23 cellular contexts compared by ENCODE assay signal in genomic region chr19:14164088-14164487, GRCh38.
"Had no signal": no experiment of that assay in that cellular context is flagged by ENCODE, and none has a peak within 500 bp of the region (broad histone marks: within the 10 kb centered on the region; RNA-seq: fewer than 3 reads in every experiment).

No MANE protein-coding gene starts in this region.

- H3K27ac ChIP-seq: Peyer's patch, RWPE1, SJSA1, WERI-Rb-1 had no signal

- H3K4me3 Mint-ChIP-seq: activated CD4-positive, alpha-beta memory T cell treated with anti-CD3 and anti-CD28 coated beads, Interleukin-2, amount 10 ng/mL, durations not matched to agents 7 days and 5 days; activated CD4-positive, alpha-beta T cell treated with anti-CD3 and anti-CD28 coated beads for 36 hours; activated naive CD4-positive, alpha-beta T cell treated with anti-CD3 and anti-CD28 coated beads, Interleukin-2, amount 10 ng/mL, durations not matched to agents 7 days and 5 days; activated naive CD8-positive, alpha-beta T cell treated with anti-CD3 and anti-CD28 coated beads for 36 hours; activated T-cell treated with anti-CD3 and anti-CD28 coated beads, Interleukin-2, amount 50 U/mL, for 72 hours; T-cell had no signal

- H3K4me1 ChIP-seq: SJSA1 had no signal

- H3K9me3 ChIP-seq: Peyer's patch, SJSA1 had no signal

- H3K9me3 Mint-ChIP-seq: activated CD4-positive, alpha-beta memory T cell treated with anti-CD3 and anti-CD28 coated beads, Interleukin-2, amount 10 ng/mL, durations not matched to agents 7 days and 5 days; activated naive CD4-positive, alpha-beta T cell treated with anti-CD3 and anti-CD28 coated beads, Interleukin-2, amount 10 ng/mL, durations not matched to agents 7 days and 5 days; activated naive CD8-positive, alpha-beta T cell treated with anti-CD3 and anti-CD28 coated beads for 36 hours; activated T-cell treated with anti-CD3 and anti-CD28 coated beads, Interleukin-2, amount 50 U/mL, for 72 hours; activated T-helper 2 cell treated with anti-CD3 and anti-CD28 coated beads, Interferon-gamma antibody, Interleukin-2, Interleukin-4, amounts not matched to agents 10 μg/mL and 5 μg/mL and 100 μg/mL, durations not matched to agents 14 hours and 24 hours and 36 hours; T-cell had no signal

- H3K27me3 ChIP-seq: Peyer's patch, SJSA1 had no signal

- H3K27ac Mint-ChIP-seq: activated CD4-positive, alpha-beta memory T cell treated with anti-CD3 and anti-CD28 coated beads, Interleukin-2, amount 10 ng/mL, durations not matched to agents 7 days and 5 days; activated CD4-positive, alpha-beta T cell treated with anti-CD3 and anti-CD28 coated beads for 36 hours; activated naive CD4-positive, alpha-beta T cell treated with anti-CD3 and anti-CD28 coated beads, Interleukin-2, amount 10 ng/mL, durations not matched to agents 7 days and 5 days; activated naive CD8-positive, alpha-beta T cell treated with anti-CD3 and anti-CD28 coated beads for 36 hours; activated T-cell treated with anti-CD3 and anti-CD28 coated beads, Interleukin-2, amount 50 U/mL, for 72 hours; activated T-helper 2 cell treated with anti-CD3 and anti-CD28 coated beads, Interferon-gamma antibody, Interleukin-2, Interleukin-4, amounts not matched to agents 10 μg/mL and 5 μg/mL and 100 μg/mL, durations not matched to agents 14 hours and 24 hours and 36 hours; T-cell had no signal

- H3K4me3 ChIP-seq: Peyer's patch, SJSA1 had no signal

- H3K36me3 Mint-ChIP-seq: T-cell had no signal

- ATAC-seq: activated CD4-positive, alpha-beta T cell treated with anti-CD3 and anti-CD28 coated beads for 36 hours; activated T-cell treated with anti-CD3 and anti-CD28 coated beads, Interleukin-2, amount 50 U/mL, for 72 hours; T-cell had no signal

- DNase-seq: activated CD4-positive, alpha-beta memory T cell treated with anti-CD3 and anti-CD28 coated beads, Interleukin-2, amount 10 ng/mL, durations not matched to agents 7 days and 5 days; activated CD4-positive, alpha-beta T cell treated with anti-CD3 and anti-CD28 coated beads for 36 hours; activated CD4-positive, alpha-beta T cell treated with anti-CD3 and anti-CD28 coated beads, Interleukin-2, amount 50 U/mL, for 1 hour; activated gamma-delta T cell treated with Interleukin-2 at 50 U/mL for 16 hours; activated naive CD4-positive, alpha-beta T cell treated with anti-CD3 and anti-CD28 coated beads, Interleukin-2, amount 10 ng/mL, durations not matched to agents 7 days and 5 days; activated naive CD8-positive, alpha-beta T cell treated with anti-CD3 and anti-CD28 coated beads for 36 hours; activated T-cell treated with anti-CD3 and anti-CD28 coated beads, Interleukin-2, amount 50 U/mL, for 72 hours; cerebellar nuclear complex; NCI-H1092; NCI-H1436; NCI-H1694 treated with DMSO at 0.1 percent for 48 hours; NCI-H2029 treated with DMSO at 0.1 percent for 48 hours; NCI-H345; NCI-H510A; NCI-H526 treated with DMSO at 0.1 percent for 48 hours; NCI-H82; Peyer's patch; SHP77; T-cell; WERI-Rb-1 had no signal

- H3K36me3 ChIP-seq: SJSA1 had no signal

- H3K27me3 Mint-ChIP-seq: activated CD4-positive, alpha-beta memory T cell treated with anti-CD3 and anti-CD28 coated beads, Interleukin-2, amount 10 ng/mL, durations not matched to agents 7 days and 5 days; activated CD4-positive, alpha-beta T cell treated with anti-CD3 and anti-CD28 coated beads for 36 hours; activated naive CD8-positive, alpha-beta T cell treated with anti-CD3 and anti-CD28 coated beads for 36 hours; T-cell had no signal
